Comparison of ENCODE assay signal across 1 cellular context in the genomic region with DNA sequence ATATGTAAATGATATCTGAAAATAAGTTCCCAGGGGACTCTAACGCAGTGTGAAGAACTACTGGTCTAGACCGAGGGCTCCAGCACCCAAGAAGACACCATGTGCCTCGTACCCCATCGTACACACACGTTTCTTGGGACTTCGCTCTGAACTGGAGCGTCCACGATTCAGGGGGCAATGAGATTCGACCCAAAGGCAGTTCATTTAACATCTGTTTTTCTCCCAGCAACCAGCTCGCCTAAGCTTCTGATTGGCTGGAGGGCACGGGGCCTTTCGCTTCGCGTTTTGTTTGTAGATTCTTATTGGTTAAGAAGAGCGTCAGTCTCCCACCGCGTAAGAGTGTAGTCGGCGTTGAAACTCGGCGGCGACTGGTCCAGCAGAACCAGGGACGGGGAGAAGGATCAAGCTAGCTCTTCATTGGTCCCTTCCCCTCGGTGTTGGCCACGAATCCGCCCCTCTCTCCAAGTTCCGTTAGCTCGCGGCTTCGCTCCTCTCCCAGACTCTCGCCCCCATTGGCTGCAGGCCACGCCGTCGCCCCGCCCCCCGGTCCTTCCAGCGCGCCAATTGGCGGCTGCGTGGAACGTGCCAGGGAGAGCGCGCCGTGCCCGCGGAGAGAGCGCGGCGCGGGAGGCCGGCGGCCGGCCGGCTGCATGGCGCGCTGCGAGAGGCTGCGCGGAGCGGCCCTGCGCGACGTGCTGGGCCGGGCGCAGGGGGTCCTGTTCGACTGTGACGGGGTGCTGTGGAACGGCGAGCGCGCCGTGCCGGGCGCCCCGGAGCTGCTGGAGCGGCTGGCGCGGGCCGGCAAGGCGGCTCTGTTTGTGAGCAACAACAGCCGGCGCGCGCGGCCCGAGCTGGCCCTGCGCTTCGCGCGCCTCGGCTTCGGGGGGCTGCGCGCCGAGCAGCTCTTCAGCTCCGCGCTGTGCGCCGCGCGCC.
TF ChIP-seq lines count a peak whose summit lies in the region.

A gene with protein sequence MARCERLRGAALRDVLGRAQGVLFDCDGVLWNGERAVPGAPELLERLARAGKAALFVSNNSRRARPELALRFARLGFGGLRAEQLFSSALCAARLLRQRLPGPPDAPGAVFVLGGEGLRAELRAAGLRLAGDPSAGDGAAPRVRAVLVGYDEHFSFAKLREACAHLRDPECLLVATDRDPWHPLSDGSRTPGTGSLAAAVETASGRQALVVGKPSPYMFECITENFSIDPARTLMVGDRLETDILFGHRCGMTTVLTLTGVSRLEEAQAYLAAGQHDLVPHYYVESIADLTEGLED (plus strand): TSS at position 591 of the 933 bp plus-strand sequence. CDS start 60 bp downstream, at position 651.

TF ChIP-seq in K562, 482 proteins besides CTCF, POLR2A, EP300 and RAD21 (continued from another document and continues in another):
- TF ChIP-seq, protein P1, sequence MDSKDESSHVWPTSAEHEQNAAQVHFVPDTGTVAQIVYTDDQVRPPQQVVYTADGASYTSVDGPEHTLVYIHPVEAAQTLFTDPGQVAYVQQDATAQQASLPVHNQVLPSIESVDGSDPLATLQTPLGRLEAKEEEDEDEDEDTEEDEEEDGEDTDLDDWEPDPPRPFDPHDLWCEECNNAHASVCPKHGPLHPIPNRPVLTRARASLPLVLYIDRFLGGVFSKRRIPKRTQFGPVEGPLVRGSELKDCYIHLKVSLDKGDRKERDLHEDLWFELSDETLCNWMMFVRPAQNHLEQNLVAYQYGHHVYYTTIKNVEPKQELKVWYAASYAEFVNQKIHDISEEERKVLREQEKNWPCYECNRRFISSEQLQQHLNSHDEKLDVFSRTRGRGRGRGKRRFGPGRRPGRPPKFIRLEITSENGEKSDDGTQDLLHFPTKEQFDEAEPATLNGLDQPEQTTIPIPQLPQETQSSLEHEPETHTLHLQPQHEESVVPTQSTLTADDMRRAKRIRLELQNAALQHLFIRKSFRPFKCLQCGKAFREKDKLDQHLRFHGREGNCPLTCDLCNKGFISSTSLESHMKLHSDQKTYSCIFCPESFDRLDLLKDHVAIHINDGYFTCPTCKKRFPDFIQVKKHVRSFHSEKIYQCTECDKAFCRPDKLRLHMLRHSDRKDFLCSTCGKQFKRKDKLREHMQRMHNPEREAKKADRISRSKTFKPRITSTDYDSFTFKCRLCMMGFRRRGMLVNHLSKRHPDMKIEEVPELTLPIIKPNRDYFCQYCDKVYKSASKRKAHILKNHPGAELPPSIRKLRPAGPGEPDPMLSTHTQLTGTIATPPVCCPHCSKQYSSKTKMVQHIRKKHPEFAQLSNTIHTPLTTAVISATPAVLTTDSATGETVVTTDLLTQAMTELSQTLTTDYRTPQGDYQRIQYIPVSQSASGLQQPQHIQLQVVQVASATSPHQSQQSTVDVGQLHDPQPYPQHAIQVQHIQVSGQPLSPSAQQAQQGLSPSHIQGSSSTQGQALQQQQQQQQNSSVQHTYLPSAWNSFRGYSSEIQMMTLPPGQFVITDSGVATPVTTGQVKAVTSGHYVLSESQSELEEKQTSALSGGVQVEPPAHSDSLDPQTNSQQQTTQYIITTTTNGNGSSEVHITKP (IDR thresholded peaks at IDR 0.05; ENCODE audit: partially characterized antibody), result no peak
- TF ChIP-seq, protein P2, sequence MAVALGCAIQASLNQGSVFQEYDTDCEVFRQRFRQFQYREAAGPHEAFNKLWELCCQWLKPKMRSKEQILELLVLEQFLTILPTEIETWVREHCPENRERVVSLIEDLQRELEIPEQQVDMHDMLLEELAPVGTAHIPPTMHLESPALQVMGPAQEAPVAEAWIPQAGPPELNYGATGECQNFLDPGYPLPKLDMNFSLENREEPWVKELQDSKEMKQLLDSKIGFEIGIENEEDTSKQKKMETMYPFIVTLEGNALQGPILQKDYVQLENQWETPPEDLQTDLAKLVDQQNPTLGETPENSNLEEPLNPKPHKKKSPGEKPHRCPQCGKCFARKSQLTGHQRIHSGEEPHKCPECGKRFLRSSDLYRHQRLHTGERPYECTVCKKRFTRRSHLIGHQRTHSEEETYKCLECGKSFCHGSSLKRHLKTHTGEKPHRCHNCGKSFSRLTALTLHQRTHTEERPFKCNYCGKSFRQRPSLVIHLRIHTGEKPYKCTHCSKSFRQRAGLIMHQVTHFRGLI (CRISPR knock-in tag; IDR thresholded peaks at IDR 0.05), result no peak
- TF ChIP-seq, protein P3, sequence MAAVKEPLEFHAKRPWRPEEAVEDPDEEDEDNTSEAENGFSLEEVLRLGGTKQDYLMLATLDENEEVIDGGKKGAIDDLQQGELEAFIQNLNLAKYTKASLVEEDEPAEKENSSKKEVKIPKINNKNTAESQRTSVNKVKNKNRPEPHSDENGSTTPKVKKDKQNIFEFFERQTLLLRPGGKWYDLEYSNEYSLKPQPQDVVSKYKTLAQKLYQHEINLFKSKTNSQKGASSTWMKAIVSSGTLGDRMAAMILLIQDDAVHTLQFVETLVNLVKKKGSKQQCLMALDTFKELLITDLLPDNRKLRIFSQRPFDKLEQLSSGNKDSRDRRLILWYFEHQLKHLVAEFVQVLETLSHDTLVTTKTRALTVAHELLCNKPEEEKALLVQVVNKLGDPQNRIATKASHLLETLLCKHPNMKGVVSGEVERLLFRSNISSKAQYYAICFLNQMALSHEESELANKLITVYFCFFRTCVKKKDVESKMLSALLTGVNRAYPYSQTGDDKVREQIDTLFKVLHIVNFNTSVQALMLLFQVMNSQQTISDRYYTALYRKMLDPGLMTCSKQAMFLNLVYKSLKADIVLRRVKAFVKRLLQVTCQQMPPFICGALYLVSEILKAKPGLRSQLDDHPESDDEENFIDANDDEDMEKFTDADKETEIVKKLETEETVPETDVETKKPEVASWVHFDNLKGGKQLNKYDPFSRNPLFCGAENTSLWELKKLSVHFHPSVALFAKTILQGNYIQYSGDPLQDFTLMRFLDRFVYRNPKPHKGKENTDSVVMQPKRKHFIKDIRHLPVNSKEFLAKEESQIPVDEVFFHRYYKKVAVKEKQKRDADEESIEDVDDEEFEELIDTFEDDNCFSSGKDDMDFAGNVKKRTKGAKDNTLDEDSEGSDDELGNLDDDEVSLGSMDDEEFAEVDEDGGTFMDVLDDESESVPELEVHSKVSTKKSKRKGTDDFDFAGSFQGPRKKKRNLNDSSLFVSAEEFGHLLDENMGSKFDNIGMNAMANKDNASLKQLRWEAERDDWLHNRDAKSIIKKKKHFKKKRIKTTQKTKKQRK (IDR thresholded peaks at IDR 0.05; ENCODE audit: borderline replicate concordance, low read depth, low read length), result peak; percentile 75; the same call in 1 of the 2 replicates
- TF ChIP-seq, protein P4, sequence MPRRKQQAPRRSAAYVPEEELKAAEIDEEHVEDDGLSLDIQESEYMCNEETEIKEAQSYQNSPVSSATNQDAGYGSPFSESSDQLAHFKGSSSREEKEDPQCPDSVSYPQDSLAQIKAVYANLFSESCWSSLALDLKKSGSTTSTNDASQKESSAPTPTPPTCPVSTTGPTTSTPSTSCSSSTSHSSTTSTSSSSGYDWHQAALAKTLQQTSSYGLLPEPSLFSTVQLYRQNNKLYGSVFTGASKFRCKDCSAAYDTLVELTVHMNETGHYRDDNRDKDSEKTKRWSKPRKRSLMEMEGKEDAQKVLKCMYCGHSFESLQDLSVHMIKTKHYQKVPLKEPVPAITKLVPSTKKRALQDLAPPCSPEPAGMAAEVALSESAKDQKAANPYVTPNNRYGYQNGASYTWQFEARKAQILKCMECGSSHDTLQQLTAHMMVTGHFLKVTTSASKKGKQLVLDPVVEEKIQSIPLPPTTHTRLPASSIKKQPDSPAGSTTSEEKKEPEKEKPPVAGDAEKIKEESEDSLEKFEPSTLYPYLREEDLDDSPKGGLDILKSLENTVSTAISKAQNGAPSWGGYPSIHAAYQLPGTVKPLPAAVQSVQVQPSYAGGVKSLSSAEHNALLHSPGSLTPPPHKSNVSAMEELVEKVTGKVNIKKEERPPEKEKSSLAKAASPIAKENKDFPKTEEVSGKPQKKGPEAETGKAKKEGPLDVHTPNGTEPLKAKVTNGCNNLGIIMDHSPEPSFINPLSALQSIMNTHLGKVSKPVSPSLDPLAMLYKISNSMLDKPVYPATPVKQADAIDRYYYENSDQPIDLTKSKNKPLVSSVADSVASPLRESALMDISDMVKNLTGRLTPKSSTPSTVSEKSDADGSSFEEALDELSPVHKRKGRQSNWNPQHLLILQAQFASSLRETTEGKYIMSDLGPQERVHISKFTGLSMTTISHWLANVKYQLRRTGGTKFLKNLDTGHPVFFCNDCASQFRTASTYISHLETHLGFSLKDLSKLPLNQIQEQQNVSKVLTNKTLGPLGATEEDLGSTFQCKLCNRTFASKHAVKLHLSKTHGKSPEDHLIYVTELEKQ (CRISPR knock-in tag; IDR thresholded peaks at IDR 0.05), result no peak
- peak; percentile 96 for TF ChIP-seq CXXC5 (CRISPR knock-in tag; IDR thresholded peaks at IDR 0.05)
- TF ChIP-seq TAF1 (IDR thresholded peaks at IDR 0.05; ENCODE audit: control insufficient read depth, extremely low read depth, insufficient read depth, low read length, severe bottlenecking), result peak; percentile 30
- no peak for TF ChIP-seq MIER1 (IDR thresholded peaks at IDR 0.05; ENCODE audit: low read depth)
- no peak for TF ChIP-seq BCL6 (CRISPR knock-in tag; IDR thresholded peaks at IDR 0.05)
- TF ChIP-seq, protein P5, sequence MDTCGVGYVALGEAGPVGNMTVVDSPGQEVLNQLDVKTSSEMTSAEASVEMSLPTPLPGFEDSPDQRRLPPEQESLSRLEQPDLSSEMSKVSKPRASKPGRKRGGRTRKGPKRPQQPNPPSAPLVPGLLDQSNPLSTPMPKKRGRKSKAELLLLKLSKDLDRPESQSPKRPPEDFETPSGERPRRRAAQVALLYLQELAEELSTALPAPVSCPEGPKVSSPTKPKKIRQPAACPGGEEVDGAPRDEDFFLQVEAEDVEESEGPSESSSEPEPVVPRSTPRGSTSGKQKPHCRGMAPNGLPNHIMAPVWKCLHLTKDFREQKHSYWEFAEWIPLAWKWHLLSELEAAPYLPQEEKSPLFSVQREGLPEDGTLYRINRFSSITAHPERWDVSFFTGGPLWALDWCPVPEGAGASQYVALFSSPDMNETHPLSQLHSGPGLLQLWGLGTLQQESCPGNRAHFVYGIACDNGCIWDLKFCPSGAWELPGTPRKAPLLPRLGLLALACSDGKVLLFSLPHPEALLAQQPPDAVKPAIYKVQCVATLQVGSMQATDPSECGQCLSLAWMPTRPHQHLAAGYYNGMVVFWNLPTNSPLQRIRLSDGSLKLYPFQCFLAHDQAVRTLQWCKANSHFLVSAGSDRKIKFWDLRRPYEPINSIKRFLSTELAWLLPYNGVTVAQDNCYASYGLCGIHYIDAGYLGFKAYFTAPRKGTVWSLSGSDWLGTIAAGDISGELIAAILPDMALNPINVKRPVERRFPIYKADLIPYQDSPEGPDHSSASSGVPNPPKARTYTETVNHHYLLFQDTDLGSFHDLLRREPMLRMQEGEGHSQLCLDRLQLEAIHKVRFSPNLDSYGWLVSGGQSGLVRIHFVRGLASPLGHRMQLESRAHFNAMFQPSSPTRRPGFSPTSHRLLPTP (IDR thresholded peaks at IDR 0.05; ENCODE audit: borderline replicate concordance, extremely low read depth, insufficient read length), result no peak
- TF ChIP-seq ZNF23 (CRISPR knock-in tag; IDR thresholded peaks at IDR 0.05), result no peak
- TF ChIP-seq ZNF146 (CRISPR knock-in tag; IDR thresholded peaks at IDR 0.05; ENCODE audit: unreplicated experiment), result no peak
- no peak for TF ChIP-seq NBN (IDR thresholded peaks at IDR 0.05; ENCODE audit: low read depth)
- TF ChIP-seq, protein P6, sequence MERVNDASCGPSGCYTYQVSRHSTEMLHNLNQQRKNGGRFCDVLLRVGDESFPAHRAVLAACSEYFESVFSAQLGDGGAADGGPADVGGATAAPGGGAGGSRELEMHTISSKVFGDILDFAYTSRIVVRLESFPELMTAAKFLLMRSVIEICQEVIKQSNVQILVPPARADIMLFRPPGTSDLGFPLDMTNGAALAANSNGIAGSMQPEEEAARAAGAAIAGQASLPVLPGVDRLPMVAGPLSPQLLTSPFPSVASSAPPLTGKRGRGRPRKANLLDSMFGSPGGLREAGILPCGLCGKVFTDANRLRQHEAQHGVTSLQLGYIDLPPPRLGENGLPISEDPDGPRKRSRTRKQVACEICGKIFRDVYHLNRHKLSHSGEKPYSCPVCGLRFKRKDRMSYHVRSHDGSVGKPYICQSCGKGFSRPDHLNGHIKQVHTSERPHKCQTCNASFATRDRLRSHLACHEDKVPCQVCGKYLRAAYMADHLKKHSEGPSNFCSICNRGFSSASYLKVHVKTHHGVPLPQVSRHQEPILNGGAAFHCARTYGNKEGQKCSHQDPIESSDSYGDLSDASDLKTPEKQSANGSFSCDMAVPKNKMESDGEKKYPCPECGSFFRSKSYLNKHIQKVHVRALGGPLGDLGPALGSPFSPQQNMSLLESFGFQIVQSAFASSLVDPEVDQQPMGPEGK (CRISPR knock-in tag; IDR thresholded peaks at IDR 0.05; ENCODE audit: borderline replicate concordance), result no peak
- peak; percentile 84; the same call in 1 of the 2 replicates for TF ChIP-seq PHF8 (IDR thresholded peaks at IDR 0.05; ENCODE audit: borderline replicate concordance, low read length)
- TF ChIP-seq NR2C2 (CRISPR knock-in tag; IDR thresholded peaks at IDR 0.05), result no peak
- TF ChIP-seq NR2C2 (tag; IDR thresholded peaks at IDR 0.05), result peak; percentile 27; the same call in 1 of the 2 replicates
- TF ChIP-seq ZNF668 (CRISPR knock-in tag; IDR thresholded peaks at IDR 0.05), result no peak
- TF ChIP-seq GTF2F1 (IDR thresholded peaks at IDR 0.05; ENCODE audit: low read depth, low read length), result no peak
- TF ChIP-seq MYBL2 (IDR thresholded peaks at IDR 0.05; ENCODE audit: low read depth), result no peak
- no peak for TF ChIP-seq MYBL2 (CRISPR knock-in tag; IDR thresholded peaks at IDR 0.05; ENCODE audit: borderline replicate concordance)
- no peak for TF ChIP-seq PTTG1 (tag; IDR thresholded peaks at IDR 0.05; ENCODE audit: low read depth)
- TF ChIP-seq, protein P7, sequence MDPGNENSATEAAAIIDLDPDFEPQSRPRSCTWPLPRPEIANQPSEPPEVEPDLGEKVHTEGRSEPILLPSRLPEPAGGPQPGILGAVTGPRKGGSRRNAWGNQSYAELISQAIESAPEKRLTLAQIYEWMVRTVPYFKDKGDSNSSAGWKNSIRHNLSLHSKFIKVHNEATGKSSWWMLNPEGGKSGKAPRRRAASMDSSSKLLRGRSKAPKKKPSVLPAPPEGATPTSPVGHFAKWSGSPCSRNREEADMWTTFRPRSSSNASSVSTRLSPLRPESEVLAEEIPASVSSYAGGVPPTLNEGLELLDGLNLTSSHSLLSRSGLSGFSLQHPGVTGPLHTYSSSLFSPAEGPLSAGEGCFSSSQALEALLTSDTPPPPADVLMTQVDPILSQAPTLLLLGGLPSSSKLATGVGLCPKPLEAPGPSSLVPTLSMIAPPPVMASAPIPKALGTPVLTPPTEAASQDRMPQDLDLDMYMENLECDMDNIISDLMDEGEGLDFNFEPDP (CRISPR knock-in tag; IDR thresholded peaks at IDR 0.05), result no peak
- TF ChIP-seq SMC3 (conservative IDR thresholded peaks at IDR 0.05; ENCODE audit: insufficient read depth, low read depth, low read length), result no peak
- TF ChIP-seq TCFL5 (CRISPR knock-in tag; conservative IDR thresholded peaks at IDR 0.05), result no peak
- peak in 1 of 2 experiments; percentile 43; a peak in 1 of 4 replicates for TF ChIP-seq TEAD1 (CRISPR knock-in tag; IDR thresholded peaks at IDR 0.05)
- peak; percentile 17; the same call in 1 of the 2 replicates for TF ChIP-seq C11orf30 (IDR thresholded peaks at IDR 0.05; ENCODE audit: low read depth)
- TF ChIP-seq ZBTB17 (CRISPR knock-in tag; IDR thresholded peaks at IDR 0.05), result no peak
- TF ChIP-seq KDM2B (CRISPR knock-in tag; IDR thresholded peaks at IDR 0.05), result no peak
- no peak for TF ChIP-seq JUN (IDR thresholded peaks at IDR 0.05; ENCODE audit: borderline replicate concordance, low read depth, low read length)
- no peak for TF ChIP-seq JUN (CRISPR knock-in tag; IDR thresholded peaks at IDR 0.05; ENCODE audit: borderline replicate concordance)
- TF ChIP-seq E2F3 (CRISPR knock-in tag; IDR thresholded peaks at IDR 0.05), result 0 out of 2 replicates have a peak, but pooled peaks have one; percentile 51
- TF ChIP-seq HDAC1 (IDR thresholded peaks at IDR 0.05), result no peak
- TF ChIP-seq STAT5A (IDR thresholded peaks at IDR 0.05; ENCODE audit: borderline replicate concordance, low read length), result no peak
- peak; percentile 97 for TF ChIP-seq RFX5 (IDR thresholded peaks at IDR 0.05; ENCODE audit: low read depth, low read length)
- no peak for TF ChIP-seq RAD51 (IDR thresholded peaks at IDR 0.05; ENCODE audit: borderline replicate concordance, low read depth)
- no peak for TF ChIP-seq MCM2 (IDR thresholded peaks at IDR 0.05; ENCODE audit: low read depth)
